ENCODE assay signal across 12 cellular contexts in genomic region chr1:218362418-218363076, GRCh38. TPM values are rescaled to one million over a fixed set of nuclear protein-coding genes. Genes with fewer than 3 reads are reported as not detected.
"Had no signal": no experiment of that assay in that cellular context is flagged by ENCODE, and none has a peak within 500 bp of the region (broad histone marks: within the 10 kb centered on the region; RNA-seq: fewer than 3 reads in every experiment).

No MANE protein-coding gene starts in this region.

- ATAC-seq: activated naive CD4-positive, alpha-beta T cell treated with anti-CD3 and anti-CD28 coated beads, Interleukin-2, amount 50 U/mL, for 72 hours; foreskin keratinocyte; heart left ventricle; upper lobe of right lung had no signal

- DNase-seq: activated CD4-positive, alpha-beta memory T cell treated with anti-CD3 and anti-CD28 coated beads for 36 hours; activated CD4-positive, alpha-beta T cell treated with anti-CD3 and anti-CD28 coated beads for 1 hour; activated gamma-delta T cell; activated T-cell treated with anti-CD3 and anti-CD28 coated beads, Interleukin-2, amount 50 U/mL, for 24 hours; effector CD8-positive, alpha-beta T cell; foreskin keratinocyte; heart left ventricle; immature natural killer cell; small intestine; testis; upper lobe of right lung had no signal

- H3K36me3 ChIP-seq: upper lobe of right lung had no signal

- H3K4me3 ChIP-seq: heart left ventricle, testis, upper lobe of right lung had no signal

- H3K27ac ChIP-seq: foreskin keratinocyte, testis, upper lobe of right lung had no signal

- H3K4me1 ChIP-seq: foreskin keratinocyte, testis had no signal

- H3K9me3 ChIP-seq: heart left ventricle, testis, upper lobe of right lung had no signal

- H3K27me3 ChIP-seq: foreskin keratinocyte, heart left ventricle, testis, upper lobe of right lung had no signal

- FAIRE-seq: small intestine had no signal

RNA-seq across cellular contexts. Expression of gene TGFB2, which starts 17.4 kb away (rescaled TPM):
- total RNA-seq: activated CD4-positive, alpha-beta memory T cell treated with anti-CD3 and anti-CD28 coated beads for 36 hours had no signal
